ENCODE assay signal across 9 cellular contexts in the genomic region with DNA sequence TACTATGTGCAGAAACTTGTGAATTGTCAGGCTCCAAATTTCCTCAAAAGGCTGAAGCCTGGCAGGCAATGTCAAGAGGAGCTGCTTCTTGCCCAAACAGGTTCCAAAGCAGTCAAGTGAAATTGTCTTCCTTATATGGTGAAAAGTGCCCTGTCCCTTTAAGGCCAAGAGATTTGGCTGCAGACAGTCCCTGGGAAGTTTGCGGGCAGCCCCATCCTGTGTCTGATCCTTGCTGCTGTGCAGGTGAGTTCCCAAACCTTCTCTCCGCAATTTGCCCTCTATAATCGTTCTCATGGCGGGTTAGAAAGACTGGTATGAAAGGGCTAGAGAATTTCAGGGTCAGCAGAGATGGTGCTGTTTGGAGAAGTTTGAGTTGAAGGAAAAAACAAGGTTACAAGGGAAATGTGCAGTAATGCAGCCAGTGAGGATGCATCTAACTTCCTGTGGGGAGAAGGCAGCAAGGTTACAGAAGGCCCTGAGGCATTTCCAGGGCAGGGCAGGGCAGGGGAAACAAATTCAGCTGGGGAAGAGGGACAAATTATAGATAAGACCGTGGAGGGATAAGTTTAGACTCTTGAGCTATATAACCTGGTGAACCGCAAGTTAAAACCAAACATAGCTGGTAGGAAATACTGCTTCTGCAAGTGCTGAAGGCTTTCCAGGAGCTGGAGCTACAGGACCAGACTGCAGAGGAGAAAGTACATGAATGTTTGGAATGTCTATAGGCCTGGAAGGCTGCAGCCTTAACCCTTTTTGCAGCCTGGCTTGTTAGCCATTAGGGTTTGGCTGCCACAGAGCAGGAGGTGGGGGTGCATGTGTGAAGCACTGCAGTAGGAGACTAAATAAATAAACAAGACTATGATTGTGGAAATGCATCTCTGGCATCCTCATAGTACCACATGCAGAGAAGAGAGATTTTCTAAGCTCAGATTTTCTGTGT.
DNase-seq lines count a peak whose midpoint lies in the region; ATAC-seq, FAIRE-seq and TF ChIP-seq lines count a peak whose summit lies in the region.
"Had no signal": no experiment of that assay in that cellular context is flagged by ENCODE, and none has a peak within 500 bp of the region (broad histone marks: within the 10 kb centered on the region; RNA-seq: fewer than 3 reads in every experiment).

No MANE protein-coding gene starts in this region.

- intact Hi-C loops in A673 (cut with micrococcal nuclease; ENCODE audit: unreplicated experiment), result no loop called here

- POLR2A ChIA-PET in A673 (lab: Charles Lee; ENCODE audit: low non-redundant PET), result no interaction called here

- TF ChIP-seq CTCF in A673 (conservative IDR thresholded peaks at IDR 0.05; ENCODE audit: low read depth, low read length), result no peak

- DNase-seq in A673 (ENCODE audit: low spot score) (no peak), HTR-8/SVneo (ENCODE audit: insufficient read length, low spot score) (no peak), dermis blood vessel endothelial cell (peak; percentile 46), kidney tubule cell (ENCODE audit: low spot score) (peak; percentile 76), NCI-H526 treated with DMSO at 0.1 percent for 48 hours (lab: John Stamatoyannopoulos, UW) (no peak), DMS153 (lab: John Stamatoyannopoulos, UW) (no peak)
- DNase-seq: immature natural killer cell had no signal

- H3K4me3 ChIP-seq in A673 (ENCODE audit: low read depth, low read length, poor library complexity, severe bottlenecking), result no peak overlapping the region

- peaks cover 10% of the 10 kb centered on the region for H3K4me1 ChIP-seq in A673 (ENCODE audit: insufficient read depth, low read length, poor library complexity, severe bottlenecking)

- H3K36me3 ChIP-seq in A673 (ENCODE audit: insufficient read depth, low read length, poor library complexity, severe bottlenecking), result no peaks in the 10 kb centered on the region

- no peak for ATAC-seq in HG02798 (IDR thresholded peaks at IDR 0.05; ENCODE audit: poor library complexity, unreplicated experiment)
- no peak for ATAC-seq in GM18870 (IDR thresholded peaks at IDR 0.05; ENCODE audit: unreplicated experiment)

- H3K27me3 ChIP-seq in A673 (replicated peaks; ENCODE audit: insufficient read depth, low read depth, low read length, poor library complexity), result no peaks in the 10 kb centered on the region

- CTCF ChIA-PET in A673 (lab: Charles Lee), result no interaction called here

- BruUV-seq in A673 (replicated peaks; lab: Mats Ljungman, UMichigan), result no TSS peak

- peak; percentile 59 for FAIRE-seq in HTR-8/SVneo (lab: Jason Lieb, UNC)

- no peaks in the 10 kb centered on the region for H3K9me3 ChIP-seq in A673 (ENCODE audit: low read depth, low read length, poor library complexity, severe bottlenecking)

- H3K27ac ChIP-seq in A673 (ENCODE audit: low read depth, low read length, poor library complexity, severe bottlenecking), result peak overlapping the region; percentile 2

Comparison
In these comparisons a context has a peak if more than half of its experiments do, and no peak if none do; other contexts are left out.
1. DNase-seq: peak in dermis blood vessel endothelial cell (single experiment) and kidney tubule cell (single experiment); none in A673 (single experiment), HTR-8/SVneo (single experiment), NCI-H526 treated with DMSO at 0.1 percent for 48 hours (single experiment) and DMS153 (single experiment).